18 cellular contexts compared by ENCODE assay signal in the genomic region with DNA sequence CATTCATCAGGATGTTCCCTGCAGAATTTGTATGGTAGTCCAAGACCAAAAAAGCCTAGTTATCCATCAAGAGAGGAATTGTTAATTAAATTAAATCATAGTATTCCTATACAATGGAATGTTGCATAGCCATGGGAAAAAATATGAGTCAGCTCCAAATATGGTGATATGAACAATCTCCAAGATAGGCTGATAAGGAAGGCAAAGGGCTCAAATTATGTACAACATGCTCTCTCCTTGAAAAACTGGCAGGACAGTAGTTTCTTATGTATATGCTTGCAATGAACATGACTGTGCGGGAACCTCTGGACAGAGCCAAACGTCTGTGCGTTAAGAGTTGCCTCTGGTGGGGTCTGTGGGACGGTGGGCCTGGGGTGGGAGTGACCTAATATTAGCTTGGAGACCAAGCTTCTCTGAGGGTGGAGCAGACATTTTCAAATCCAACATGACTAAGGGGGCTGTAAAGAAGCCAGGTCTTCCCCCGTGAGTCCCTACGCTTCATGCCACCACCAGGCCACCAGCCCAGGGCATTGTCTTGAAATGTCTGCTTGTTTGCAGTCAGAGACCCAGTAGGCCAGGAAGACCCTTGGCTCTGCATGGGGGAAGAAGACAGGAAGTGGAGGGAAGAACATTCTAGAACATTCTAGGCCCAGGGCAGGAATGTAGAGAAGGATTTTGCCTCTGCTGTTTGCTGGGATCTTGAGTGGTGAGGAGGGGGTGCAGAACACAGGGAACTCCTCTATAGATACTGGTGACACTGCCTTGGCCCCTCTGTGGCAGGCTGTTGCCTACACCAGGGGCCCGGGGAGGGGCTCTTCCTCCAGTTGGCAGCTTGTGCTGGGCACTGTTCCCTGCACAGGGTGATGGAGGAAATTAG.
DNase-seq lines count a peak whose midpoint lies in the region; ATAC-seq and TF ChIP-seq lines count a peak whose summit lies in the region.
"Had no signal": no experiment of that assay in that cellular context is flagged by ENCODE, and none has a peak within 500 bp of the region (broad histone marks: within the 10 kb centered on the region; RNA-seq: fewer than 3 reads in every experiment).

No MANE protein-coding gene starts in this region.

- no peaks in the 10 kb centered on the region for H3K4me1 ChIP-seq in GM23338 (ENCODE audit: insufficient read depth)
- peaks cover 27% of the 10 kb centered on the region for H3K4me1 ChIP-seq in testis

- H3K9me3 Mint-ChIP-seq in GM23338: no peaks in the 10 kb centered on the region; the same call in 2 of the 3 replicates
- H3K9me3 Mint-ChIP-seq in T-helper 2 cell treated with Interferon-gamma antibody and Interleukin-4, amounts not matched to agents 5 μg/mL and 100 μg/mL, for 36 hours: no peaks in the 10 kb centered on the region
- H3K9me3 Mint-ChIP-seq in activated CD4-positive, alpha-beta T cell treated with anti-CD3 and anti-CD28 coated beads, Interleukin-2, amount 10 ng/mL, durations not matched to agents 7 days and 5 days: no peaks in the 10 kb centered on the region
- H3K9me3 Mint-ChIP-seq: activated CD4-positive, alpha-beta T cell treated with anti-CD3 and anti-CD28 coated beads, Interleukin-2, amount 10 ng/mL, durations not matched to agents 24 days and 14 days; endodermal cell had no signal

- ATAC-seq in GM23338 (no peak), left lobe of liver (no peak)

- H3F3A ChIP-seq in GM23338 (replicated peaks; ENCODE audit: low read depth): no peaks in the 10 kb centered on the region

- in situ Hi-C loops in brain microvascular endothelial cell (cut with HindIII; ENCODE audit: low pct_ligation_motif_present, low sequenced_read_pairs): no loop called here

- no peak overlapping the region for H3K4me3 Mint-ChIP-seq in GM23338
- H3K4me3 Mint-ChIP-seq in T-helper 2 cell treated with Interferon-gamma antibody and Interleukin-4, amounts not matched to agents 5 μg/mL and 100 μg/mL, for 36 hours: no peak overlapping the region
- no peak overlapping the region for H3K4me3 Mint-ChIP-seq in activated CD4-positive, alpha-beta T cell treated with anti-CD3 and anti-CD28 coated beads, Interleukin-2, amount 10 ng/mL, durations not matched to agents 7 days and 5 days
- H3K4me3 Mint-ChIP-seq: activated CD4-positive, alpha-beta T cell treated with anti-CD3 and anti-CD28 coated beads, Interleukin-2, amount 10 ng/mL, durations not matched to agents 24 days and 14 days; endodermal cell had no signal

- H3K4me1 Mint-ChIP-seq in GM23338: no peaks in the 10 kb centered on the region
- H3K4me1 Mint-ChIP-seq in T-helper 2 cell treated with Interferon-gamma antibody and Interleukin-4, amounts not matched to agents 5 μg/mL and 100 μg/mL, for 36 hours (ENCODE audit: low read depth): no peaks in the 10 kb centered on the region
- no peaks in the 10 kb centered on the region for H3K4me1 Mint-ChIP-seq in activated CD4-positive, alpha-beta T cell treated with anti-CD3 and anti-CD28 coated beads, Interleukin-2, amount 10 ng/mL, durations not matched to agents 7 days and 5 days
- H3K4me1 Mint-ChIP-seq: activated CD4-positive, alpha-beta T cell treated with anti-CD3 and anti-CD28 coated beads, Interleukin-2, amount 10 ng/mL, durations not matched to agents 24 days and 14 days; endodermal cell had no signal

- H3K36me3 ChIP-seq in GM23338 (ENCODE audit: insufficient read depth): no peaks in the 10 kb centered on the region
- no peaks in the 10 kb centered on the region for H3K36me3 ChIP-seq in brain microvascular endothelial cell (replicated peaks)
- H3K36me3 ChIP-seq in testis (ENCODE audit: low read depth, missing control alignments): no peaks in the 10 kb centered on the region
- H3K36me3 ChIP-seq in MG63: no peaks in the 10 kb centered on the region

- no peak overlapping the region for H3K4me2 ChIP-seq in GM23338

- H3K27me3 ChIP-seq in GM23338 (ENCODE audit: insufficient read depth) (no peaks in the 10 kb centered on the region), brain microvascular endothelial cell (replicated peaks) (no peaks in the 10 kb centered on the region), testis (no peaks in the 10 kb centered on the region), MG63 (no peaks in the 10 kb centered on the region)

- intact Hi-C loops in testis (cut with DNase I; ENCODE audit: low total_unique reads): no loop called here

- TF ChIP-seq POLR2A in testis (IDR thresholded peaks at IDR 0.05): no peak

- DNase-seq in GM23338 (ENCODE audit: low spot score) (no peak), brain microvascular endothelial cell (peak; percentile 38), left lobe of liver (ENCODE audit: low spot score) (peak; percentile 8), testis (no peak), MG63 (no peak), SK-N-DZ (ENCODE audit: low spot score) (no peak)
- DNase-seq in T-helper 2 cell treated with Interferon-gamma antibody and Interleukin-4, amounts not matched to agents 5 μg/mL and 100 μg/mL, for 36 hours (ENCODE audit: low spot score): no peak
- DNase-seq in activated CD4-positive, alpha-beta T cell treated with anti-CD3 and anti-CD28 coated beads, Interleukin-2, amount 10 ng/mL, durations not matched to agents 7 days and 5 days: no peak
- DNase-seq: activated CD4-positive, alpha-beta T cell treated with anti-CD3 and anti-CD28 coated beads, Interleukin-2, amount 10 ng/mL, durations not matched to agents 24 days and 14 days; activated CD8-positive, alpha-beta memory T cell treated with anti-CD3 and anti-CD28 coated beads, Interleukin-2, amount 50 U/mL, for 4 hours; activated effector memory CD4-positive, alpha-beta T cell treated with Interleukin-2 at 50 U/mL for 16 hours; COR-L47; endodermal cell; NCI-H1417; NCI-H2107; NCI-H526; SW 1271 had no signal

- no peak overlapping the region for H2AFZ ChIP-seq in GM23338

- no peaks in the 10 kb centered on the region for H3K27me3 Mint-ChIP-seq in GM23338 (ENCODE audit: insufficient read depth, low read depth, poor library complexity)
- peaks cover 14% of the 10 kb centered on the region for H3K27me3 Mint-ChIP-seq in T-helper 2 cell treated with Interferon-gamma antibody and Interleukin-4, amounts not matched to agents 5 μg/mL and 100 μg/mL, for 36 hours (ENCODE audit: low read depth)
- H3K27me3 Mint-ChIP-seq in activated CD4-positive, alpha-beta T cell treated with anti-CD3 and anti-CD28 coated beads, Interleukin-2, amount 10 ng/mL, durations not matched to agents 7 days and 5 days: no peaks in the 10 kb centered on the region

- peaks cover 6% of the 10 kb centered on the region; the same call in 1 of the 2 replicates for H3K9me2 ChIP-seq in GM23338 (ENCODE audit: insufficient read depth)

- 75 to 83% methylated on average over 6 to 7 of the region's 7 CpGs for WGBS in testis, 2 donors

- H3K27ac Mint-ChIP-seq in GM23338: peak overlapping the region; percentile 46; the same call in 1 of the 2 replicates
- no peak overlapping the region for H3K27ac Mint-ChIP-seq in T-helper 2 cell treated with Interferon-gamma antibody and Interleukin-4, amounts not matched to agents 5 μg/mL and 100 μg/mL, for 36 hours
- H3K27ac Mint-ChIP-seq in activated CD4-positive, alpha-beta T cell treated with anti-CD3 and anti-CD28 coated beads, Interleukin-2, amount 10 ng/mL, durations not matched to agents 7 days and 5 days: no peak overlapping the region
- H3K27ac Mint-ChIP-seq: activated CD4-positive, alpha-beta T cell treated with anti-CD3 and anti-CD28 coated beads, Interleukin-2, amount 10 ng/mL, durations not matched to agents 24 days and 14 days; endodermal cell had no signal

- no peaks in the 10 kb centered on the region for H4K20me1 ChIP-seq in GM23338 (replicated peaks; ENCODE audit: insufficient read depth)

- no peaks in the 10 kb centered on the region for H3K9me3 ChIP-seq in testis
- no peaks in the 10 kb centered on the region for H3K9me3 ChIP-seq in MG63
- H3K9me3 ChIP-seq: mucosa of descending colon had no signal

- TF ChIP-seq CTCF in GM23338 (conservative IDR thresholded peaks at IDR 0.05; ENCODE audit: low read depth in 2 of 2): no peak
- no peak for TF ChIP-seq CTCF in brain microvascular endothelial cell (IDR thresholded peaks at IDR 0.05; ENCODE audit: low read depth, low read length, missing control alignments)
- TF ChIP-seq CTCF in testis (IDR thresholded peaks at IDR 0.05): no peak

- H3K27ac ChIP-seq in GM23338 (ENCODE audit: low read depth) (no peak overlapping the region), brain microvascular endothelial cell (peak overlapping the region; percentile 86), testis (peak overlapping the region; percentile 51 to 55)

- POLR2A ChIA-PET in activated CD4-positive, alpha-beta T cell treated with anti-CD3 and anti-CD28 coated beads, Interleukin-2, amount 10 ng/mL, durations not matched to agents 7 days and 5 days (lab: Charles Lee): no interaction called here

- no peaks in the 10 kb centered on the region for H3K36me3 Mint-ChIP-seq in GM23338 (ENCODE audit: low read depth)
- H3K36me3 Mint-ChIP-seq in T-helper 2 cell treated with Interferon-gamma antibody and Interleukin-4, amounts not matched to agents 5 μg/mL and 100 μg/mL, for 36 hours (ENCODE audit: low read depth): no peaks in the 10 kb centered on the region
- H3K36me3 Mint-ChIP-seq in activated CD4-positive, alpha-beta T cell treated with anti-CD3 and anti-CD28 coated beads, Interleukin-2, amount 10 ng/mL, durations not matched to agents 7 days and 5 days (ENCODE audit: low read depth): no peaks in the 10 kb centered on the region

- CTCF ChIA-PET in activated CD4-positive, alpha-beta T cell treated with anti-CD3 and anti-CD28 coated beads, Interleukin-2, amount 10 ng/mL, durations not matched to agents 7 days and 5 days (lab: Charles Lee): interaction anchor here (1.4 kb wide), 1 partner anchor 14 kb away, joined by 3 read pairs; no protein-coding TSS in a partner anchor

- no peaks in the 10 kb centered on the region for H3K79me2 ChIP-seq in GM23338 (replicated peaks; ENCODE audit: insufficient read depth)

- H3K4me3 ChIP-seq in GM23338 (no peak overlapping the region), brain microvascular endothelial cell (ENCODE audit: low read depth, low read length) (no peak overlapping the region), testis (no peak overlapping the region), MG63 (no peak overlapping the region)
- H3K4me3 ChIP-seq: mucosa of descending colon had no signal

TF ChIP-seq in GM23338, 12 proteins besides CTCF, POLR2A, EP300 and RAD21:
- TF ChIP-seq ZNF114 (CRISPR knock-in tag; IDR thresholded peaks at IDR 0.05) (no peak), STAT1 (IDR thresholded peaks at IDR 0.05; ENCODE audit: unreplicated experiment) (no peak), CREB1 (CRISPR knock-in tag; IDR thresholded peaks at IDR 0.05; ENCODE audit: low read depth) (no peak)

Comparison
In these comparisons a context has a peak if more than half of its experiments do, and no peak if none do; other contexts are left out.
1. DNase-seq: peak in brain microvascular endothelial cell (single experiment) and left lobe of liver (single experiment); none in GM23338 (single experiment), testis (single experiment), T-helper 2 cell treated with Interferon-gamma antibody and Interleukin-4, amounts not matched to agents 5 μg/mL and 100 μg/mL, for 36 hours (single experiment), MG63 (single experiment), activated CD4-positive, alpha-beta T cell treated with anti-CD3 and anti-CD28 coated beads, Interleukin-2, amount 10 ng/mL, durations not matched to agents 7 days and 5 days (single experiment) and SK-N-DZ (single experiment).